In the genomic region with DNA sequence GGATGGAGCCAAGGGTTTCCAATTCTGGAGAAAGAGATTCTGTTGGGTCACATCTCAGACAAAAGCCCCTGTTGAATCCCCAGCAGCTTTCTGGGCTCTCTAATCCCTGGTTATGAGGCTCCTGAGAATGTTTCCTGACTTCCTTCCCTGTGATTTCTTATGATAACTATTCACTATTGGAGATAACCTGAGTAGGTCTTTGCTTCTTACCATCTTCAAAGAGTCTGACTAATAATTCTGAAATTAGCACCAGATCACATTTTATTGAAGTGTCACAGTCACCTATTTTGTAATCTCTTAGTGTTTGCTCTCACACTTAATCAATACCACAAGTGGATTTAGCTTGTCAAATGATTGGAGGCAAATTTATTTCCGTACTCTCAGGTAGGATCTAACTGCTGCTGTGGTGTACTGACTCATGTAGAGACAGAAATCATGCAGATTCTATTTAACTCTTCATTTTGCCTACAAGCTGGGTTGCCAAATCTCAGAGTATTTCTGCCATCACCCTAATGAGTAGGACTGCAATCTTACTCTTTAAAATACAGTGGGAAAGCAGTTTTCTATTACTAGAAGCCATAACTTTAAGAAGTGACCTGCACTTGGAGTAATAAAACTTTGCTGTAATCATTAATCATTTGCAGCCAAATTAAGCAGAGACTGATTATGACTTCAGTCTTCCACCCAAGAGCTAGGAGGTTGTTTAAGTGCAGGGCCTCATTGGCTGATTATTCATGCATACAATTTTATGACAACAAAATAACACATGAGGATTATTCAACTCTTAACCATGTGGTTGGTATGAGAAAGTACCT, we compare ENCODE assay signal across 1 cellular context.
TF ChIP-seq lines count a peak whose summit lies in the region.

No MANE protein-coding gene starts in this region.

TF ChIP-seq in IMR-90, 13 proteins besides CTCF, POLR2A, EP300 and RAD21 (continued from another document):
- TF ChIP-seq, protein P1, sequence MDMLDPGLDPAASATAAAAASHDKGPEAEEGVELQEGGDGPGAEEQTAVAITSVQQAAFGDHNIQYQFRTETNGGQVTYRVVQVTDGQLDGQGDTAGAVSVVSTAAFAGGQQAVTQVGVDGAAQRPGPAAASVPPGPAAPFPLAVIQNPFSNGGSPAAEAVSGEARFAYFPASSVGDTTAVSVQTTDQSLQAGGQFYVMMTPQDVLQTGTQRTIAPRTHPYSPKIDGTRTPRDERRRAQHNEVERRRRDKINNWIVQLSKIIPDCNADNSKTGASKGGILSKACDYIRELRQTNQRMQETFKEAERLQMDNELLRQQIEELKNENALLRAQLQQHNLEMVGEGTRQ (IDR thresholded peaks at IDR 0.05; ENCODE audit: low read depth, low read length): no peak
- TF ChIP-seq RCOR1 (IDR thresholded peaks at IDR 0.05; ENCODE audit: insufficient replicate concordance, low read length) (no peak), CEBPB (IDR thresholded peaks at IDR 0.05; ENCODE audit: low read depth, low read length) (no peak), RFX5 (IDR thresholded peaks at IDR 0.05; ENCODE audit: low read depth, low read length) (no peak), MAZ (IDR thresholded peaks at IDR 0.05; ENCODE audit: borderline replicate concordance, low read depth, low read length) (no peak), FOS (IDR thresholded peaks at IDR 0.05; ENCODE audit: low read depth, low read length) (no peak), NFE2L2 (IDR thresholded peaks at IDR 0.05; ENCODE audit: low read depth, low read length) (no peak)
- TF ChIP-seq, protein P2, sequence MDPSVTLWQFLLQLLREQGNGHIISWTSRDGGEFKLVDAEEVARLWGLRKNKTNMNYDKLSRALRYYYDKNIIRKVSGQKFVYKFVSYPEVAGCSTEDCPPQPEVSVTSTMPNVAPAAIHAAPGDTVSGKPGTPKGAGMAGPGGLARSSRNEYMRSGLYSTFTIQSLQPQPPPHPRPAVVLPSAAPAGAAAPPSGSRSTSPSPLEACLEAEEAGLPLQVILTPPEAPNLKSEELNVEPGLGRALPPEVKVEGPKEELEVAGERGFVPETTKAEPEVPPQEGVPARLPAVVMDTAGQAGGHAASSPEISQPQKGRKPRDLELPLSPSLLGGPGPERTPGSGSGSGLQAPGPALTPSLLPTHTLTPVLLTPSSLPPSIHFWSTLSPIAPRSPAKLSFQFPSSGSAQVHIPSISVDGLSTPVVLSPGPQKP (IDR thresholded peaks at IDR 0.05; ENCODE audit: borderline replicate concordance, low read depth, low read length): no peak
TF ChIP-seq in IMR-90: peak in this region for 0.
